In the genomic region with DNA sequence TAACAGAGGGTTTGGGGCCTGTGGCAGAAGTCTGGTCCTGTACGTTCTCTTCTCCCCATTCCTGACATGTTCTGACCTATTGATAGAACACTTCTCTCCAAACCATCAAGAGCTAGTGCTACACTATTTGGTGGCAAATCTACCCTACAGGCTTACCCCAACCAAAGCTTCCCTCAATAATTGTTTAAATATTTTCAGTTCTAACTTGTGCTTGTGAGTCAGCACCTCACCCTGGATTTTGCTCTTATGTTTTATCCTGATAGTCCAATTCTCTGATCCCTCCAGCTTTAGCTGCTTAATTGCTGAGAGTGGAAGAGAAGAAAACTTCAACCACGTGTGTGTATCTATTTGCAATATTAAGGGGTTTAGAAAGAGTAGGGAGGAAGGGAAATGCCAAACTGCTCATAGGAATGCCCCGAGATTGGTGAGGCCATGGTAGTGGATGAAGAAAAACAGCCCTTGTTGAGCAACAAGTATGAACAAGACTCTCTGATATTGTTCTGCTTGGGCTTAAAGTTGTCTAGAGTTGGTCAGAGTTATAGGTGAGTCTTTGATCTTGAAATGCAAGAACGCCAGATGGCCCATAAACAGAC, we compare ENCODE assay signal across 20 cellular contexts.
"Had no signal": no experiment of that assay in that cellular context is flagged by ENCODE, and none has a peak within 500 bp of the region (broad histone marks: within the 10 kb centered on the region; RNA-seq: fewer than 3 reads in every experiment).

No MANE protein-coding gene starts in this region.

- H3K36me3 ChIP-seq: ascending aorta, cardiac muscle cell, tibial nerve, uterus had no signal

- H3K4me1 ChIP-seq: ascending aorta, uterus had no signal

- H3K9me3 ChIP-seq: ascending aorta, tibial nerve, uterus had no signal

- H3K27ac ChIP-seq: ascending aorta, cardiac muscle cell, tibial nerve, uterus had no signal

- H3K27me3 ChIP-seq: ascending aorta, cardiac muscle cell, tibial nerve, uterus had no signal

- FAIRE-seq: colon had no signal

- DNase-seq: activated naive CD4-positive, alpha-beta T cell treated with anti-CD3 and anti-CD28 coated beads for 36 hours; activated naive CD8-positive, alpha-beta T cell treated with anti-CD3 and anti-CD28 coated beads, Interleukin-2, amount 50 U/mL, for 24 hours; activated T-cell treated with anti-CD3 and anti-CD28 coated beads for 4 hours; hippocampal formation; kidney glomerular epithelial cell; left ventricle myocardium superior; mesenchymal stem cell; naive thymus-derived CD8-positive, alpha-beta T cell; retina; stimulated activated CD4-positive, alpha-beta T cell treated with anti-CD3 and anti-CD28 coated beads, Interleukin-4, amount 100 ng/mL, for 4 hours; stimulated activated CD8-positive, alpha-beta memory T cell treated with anti-CD3 and anti-CD28 coated beads, Interleukin-4, amount 100 ng/mL, for 48 hours; stimulated activated naive CD4-positive, alpha-beta T cell treated with Interleukin-2 at 50 U/mL for 16 hours; substantia nigra; T1000; uterus had no signal

- ATAC-seq: activated CD4-positive, CD25-positive, alpha-beta regulatory T cell treated with anti-CD3 and anti-CD28 coated beads, Interleukin-2, amount 50 U/mL, for 24 hours; activated naive CD8-positive, alpha-beta T cell treated with anti-CD3 and anti-CD28 coated beads, Interleukin-2, amount 50 U/mL, for 24 hours; left ventricle myocardium superior; naive thymus-derived CD8-positive, alpha-beta T cell had no signal

- H3K4me3 ChIP-seq: ascending aorta, cardiac muscle cell, tibial nerve, uterus had no signal
